In genomic region chr14:95370076-95370475, GRCh38 we compare ENCODE assay signal across 13 cellular contexts. TPM values are rescaled to one million over a fixed set of nuclear protein-coding genes. Genes with fewer than 3 reads are reported as not detected.
DNase-seq lines count a peak whose midpoint lies in the region; ATAC-seq and TF ChIP-seq lines count a peak whose summit lies in the region.
"Had no signal": no experiment of that assay in that cellular context is flagged by ENCODE, and none has a peak within 500 bp of the region (broad histone marks: within the 10 kb centered on the region; RNA-seq: fewer than 3 reads in every experiment).

No MANE protein-coding gene starts in this region.

- H3K27me3 ChIP-seq in GM23338 (ENCODE audit: insufficient read depth), result no peaks in the 10 kb centered on the region
- H3K27me3 ChIP-seq in endodermal cell (ENCODE audit: control insufficient read depth, insufficient read depth, low read length, poor library complexity, severe bottlenecking), result peaks cover 8% of the 10 kb centered on the region
- H3K27me3 ChIP-seq in testis, result no peaks in the 10 kb centered on the region
- H3K27me3 ChIP-seq: BE2C had no signal

- H3F3A ChIP-seq in GM23338 (replicated peaks; ENCODE audit: low read depth), result no peaks in the 10 kb centered on the region

- H3K4me2 ChIP-seq in GM23338, result no peak overlapping the region
- H3K4me2 ChIP-seq: A549 had no signal

- no peaks in the 10 kb centered on the region for H4K20me1 ChIP-seq in GM23338 (replicated peaks; ENCODE audit: insufficient read depth)

- TF ChIP-seq POLR2A in testis (IDR thresholded peaks at IDR 0.05), result no peak
- TF ChIP-seq POLR2A in lower leg skin (IDR thresholded peaks at IDR 0.05), result no peak

- H3K9me3 ChIP-seq in endodermal cell (ENCODE audit: control insufficient read depth, low read length) (no peaks in the 10 kb centered on the region), testis (no peaks in the 10 kb centered on the region)
- H3K9me3 ChIP-seq: A549, BE2C, Caco-2 had no signal

- H3K27ac Mint-ChIP-seq in GM23338 (peak overlapping the region; percentile 23; the same call in 1 of the 2 replicates), endodermal cell (no peak overlapping the region)
- H3K27ac Mint-ChIP-seq: CD8-positive, alpha-beta memory T cell had no signal

- H3K4me1 Mint-ChIP-seq in GM23338 (peaks cover 35% of the 10 kb centered on the region), endodermal cell (peaks cover 5% of the 10 kb centered on the region)
- H3K4me1 Mint-ChIP-seq: CD8-positive, alpha-beta memory T cell had no signal

- TF ChIP-seq CTCF in GM23338 (conservative IDR thresholded peaks at IDR 0.05; ENCODE audit: low read depth in 2 of 2) (no peak), endodermal cell (conservative IDR thresholded peaks at IDR 0.05) (no peak), testis (IDR thresholded peaks at IDR 0.05) (no peak), omental fat pad (IDR thresholded peaks at IDR 0.05) (no peak), lower leg skin (IDR thresholded peaks at IDR 0.05) (no peak)

- H3K36me3 ChIP-seq in GM23338 (ENCODE audit: insufficient read depth) (no peaks in the 10 kb centered on the region), endodermal cell (ENCODE audit: control insufficient read depth, insufficient read depth, low read length) (no peaks in the 10 kb centered on the region), testis (ENCODE audit: low read depth, missing control alignments) (no peaks in the 10 kb centered on the region)
- H3K36me3 ChIP-seq: BE2C had no signal

- H2AFZ ChIP-seq in GM23338, result 0 out of 2 replicates have a peak overlapping the region, but pooled peaks have one; percentile 8

- H3K27me3 Mint-ChIP-seq in GM23338 (ENCODE audit: insufficient read depth, low read depth, poor library complexity) (peaks cover 4% of the 10 kb centered on the region), endodermal cell (ENCODE audit: insufficient read depth) (peaks cover 15% of the 10 kb centered on the region)

- H3K4me3 Mint-ChIP-seq in GM23338 (no peak overlapping the region), endodermal cell (no peak overlapping the region)
- H3K4me3 Mint-ChIP-seq: CD8-positive, alpha-beta memory T cell had no signal

- H3K4me1 ChIP-seq in GM23338 (ENCODE audit: insufficient read depth) (peaks cover 14% of the 10 kb centered on the region), endodermal cell (ENCODE audit: control insufficient read depth, insufficient read depth, low read length) (no peaks in the 10 kb centered on the region), testis (no peaks in the 10 kb centered on the region)
- H3K4me1 ChIP-seq: BE2C, Caco-2 had no signal

- H3K27ac ChIP-seq in GM23338 (ENCODE audit: low read depth) (no peak overlapping the region), endodermal cell (ENCODE audit: low read depth, low read length) (no peak overlapping the region), testis (no peak overlapping the region)
- H3K27ac ChIP-seq: A549 had no signal

- WGBS in endodermal cell (ENCODE audit: insufficient coverage in 1 of 2, insufficient read length in 1 of 2), 2 experiments, result 75 to 80% methylated on average over 2 of the region's 2 CpGs
- WGBS in testis, 2 donors, result 85 to 92% methylated on average over 2 of the region's 2 CpGs
- 92 to 100% methylated on average over 2 of the region's 2 CpGs for WGBS in lower leg skin, 2 donors

- H3K9me2 ChIP-seq in GM23338 (ENCODE audit: insufficient read depth), result no peaks in the 10 kb centered on the region

- H3K4me3 ChIP-seq in GM23338, result no peak overlapping the region
- H3K4me3 ChIP-seq in endodermal cell (ENCODE audit: low read length), result no peak overlapping the region
- no peak overlapping the region for H3K4me3 ChIP-seq in testis
- no peak overlapping the region for H3K4me3 ChIP-seq in lower leg skin (ENCODE audit: low read depth, poor library complexity, severe bottlenecking)
- H3K4me3 ChIP-seq: A549 had no signal

- ATAC-seq in GM23338 (peak; percentile 73), omental fat pad (ENCODE audit: low FRiP score) (no peak)
- ATAC-seq: A549 had no signal

- intact Hi-C loops in testis (cut with DNase I; ENCODE audit: low total_unique reads) (no loop called here), lower leg skin (cut with DNase I; ENCODE audit: low total_unique reads) (no loop called here)

- H3K36me3 Mint-ChIP-seq in GM23338 (ENCODE audit: low read depth) (no peaks in the 10 kb centered on the region), endodermal cell (ENCODE audit: low read depth) (no peaks in the 10 kb centered on the region)
- H3K36me3 Mint-ChIP-seq: CD8-positive, alpha-beta memory T cell had no signal

- H3K79me2 ChIP-seq in GM23338 (replicated peaks; ENCODE audit: insufficient read depth), result no peaks in the 10 kb centered on the region

- DNase-seq in GM23338 (ENCODE audit: low spot score) (no peak), NCI-H1048 (lab: John Stamatoyannopoulos, UW) (peak; percentile 22), endodermal cell (peak; percentile 74), testis (peak; percentile 4), omental fat pad (ENCODE audit: low spot score) (no peak), NOMO-1 (lab: John Stamatoyannopoulos, UW; ENCODE audit: unreplicated experiment in 2 of 2) (no peak), lower leg skin (ENCODE audit: low spot score in 2 of 2) (no peak)
- DNase-seq: BE2C; Caco-2; CD8-positive, alpha-beta memory T cell; GDM1; IMR-90 had no signal

- peaks cover 2% of the 10 kb centered on the region; the same call in 2 of the 3 replicates for H3K9me3 Mint-ChIP-seq in GM23338
- no peaks in the 10 kb centered on the region for H3K9me3 Mint-ChIP-seq in endodermal cell
- H3K9me3 Mint-ChIP-seq: CD8-positive, alpha-beta memory T cell had no signal

- H3K9ac ChIP-seq in endodermal cell (ENCODE audit: extremely low read depth, low read length, poor library complexity, severe bottlenecking), result no peak overlapping the region

TF ChIP-seq in GM23338, 12 proteins besides CTCF, POLR2A, EP300 and RAD21 (continues in another document):
- no peak for TF ChIP-seq NANOG (IDR thresholded peaks at IDR 0.05; ENCODE audit: borderline replicate concordance)

RNA-seq across cellular contexts. Expression of gene CLMN, which starts 50.4 kb away (rescaled TPM):
- 5.2 and 5.7 TPM in 2 replicates for total RNA-seq in GM23338 (2014; rRNA removed; shearing (Covaris generic))
- 2.8 and 3.2 TPM in 2 replicates for polyA plus RNA-seq in GM23338 (2016; fragmentation: Nextera tagmentation; extraction: Ambion mirVana)
- 10 to 100 TPM in 1 of 2 donors, 1 to 10 TPM in 1; 9.5 to 11.7 TPM for total RNA-seq in endodermal cell
- polyA plus RNA-seq in endodermal cell (2013, experiment 1 of 2), result 9.5 TPM
- polyA plus RNA-seq in endodermal cell (2013, experiment 2 of 2), result 8.2 TPM
- 10 to 100 TPM; 35.9 to 68.0 TPM for total RNA-seq in testis
- polyA plus RNA-seq in testis (ENCODE audit: insufficient read depth, low read depth, low replicate concordance), result 134 TPM
- 10 to 100 TPM; 25.1 to 41.9 (median 32.9) TPM for total RNA-seq in omental fat pad
- total RNA-seq in lower leg skin, result 1 to 10 TPM; 5.6 to 7.6 (median 7.2) TPM

Comparison
In these comparisons a context has a peak if more than half of its experiments do, and no peak if none do; other contexts are left out.
1. DNase-seq: peak in NCI-H1048 (single experiment), endodermal cell (single experiment) and testis (single experiment); none in GM23338 (single experiment), omental fat pad (single experiment), NOMO-1 (0 of 2) and lower leg skin (0 of 2).